Comparison of ENCODE assay signal across 13 cellular contexts in genomic region chr3:41507336-41508062, GRCh38.
A peak's percentile ranks its signal among the peaks of the same experiment; 100 is the strongest.
DNase-seq lines count a peak whose midpoint lies in the region; ATAC-seq and TF ChIP-seq lines count a peak whose summit lies in the region.
"Had no signal": no experiment of that assay in that cellular context is flagged by ENCODE, and none has a peak within 500 bp of the region (broad histone marks: within the 10 kb centered on the region; RNA-seq: fewer than 3 reads in every experiment).

No MANE protein-coding gene starts in this region.

- H3K36me3 ChIP-seq in GM23338 (ENCODE audit: insufficient read depth), result no peaks in the 10 kb centered on the region
- H3K36me3 ChIP-seq in esophagus (ENCODE audit: control insufficient read depth in 2 of 2, insufficient read depth in 2 of 2, low read length in 1 of 2), result no peaks in the 10 kb centered on the region

- H3K79me2 ChIP-seq in GM23338 (replicated peaks; ENCODE audit: insufficient read depth), result no peaks in the 10 kb centered on the region

- TF ChIP-seq CTCF in GM23338 (conservative IDR thresholded peaks at IDR 0.05; ENCODE audit: low read depth in 2 of 2), result no peak
- TF ChIP-seq CTCF in osteocyte (IDR thresholded peaks at IDR 0.05), result no peak

- H3K4me3 Mint-ChIP-seq in GM23338 (no peak overlapping the region), osteocyte (ENCODE audit: unreplicated experiment) (no peak overlapping the region)
- H3K4me3 Mint-ChIP-seq: CD4-positive, alpha-beta T cell had no signal

- no peak overlapping the region for H3K27ac ChIP-seq in GM23338 (ENCODE audit: low read depth)
- H3K27ac ChIP-seq in esophagus (ENCODE audit: low read depth in 2 of 2, low read length in 1 of 2), result peak overlapping the region; percentile 78 to 84

- no peak overlapping the region for H3K27ac Mint-ChIP-seq in GM23338
- peak overlapping the region; percentile 54 for H3K27ac Mint-ChIP-seq in osteocyte (ENCODE audit: unreplicated experiment)
- H3K27ac Mint-ChIP-seq: CD4-positive, alpha-beta T cell had no signal

- 82 to 88% methylated on average over 2 of the region's 2 CpGs for WGBS in esophagus, 2 donors

- H3F3A ChIP-seq in GM23338 (replicated peaks; ENCODE audit: low read depth), result no peaks in the 10 kb centered on the region

- H3K4me1 ChIP-seq in GM23338 (ENCODE audit: insufficient read depth), result no peaks in the 10 kb centered on the region
- peaks cover 0 to 4% of the 10 kb centered on the region in 2 donors for H3K4me1 ChIP-seq in esophagus (ENCODE audit: control insufficient read depth in 2 of 2, insufficient read depth in 2 of 2, low read length in 1 of 2)

- H2AFZ ChIP-seq in GM23338, result no peak overlapping the region

- H4K20me1 ChIP-seq in GM23338 (replicated peaks; ENCODE audit: insufficient read depth), result no peaks in the 10 kb centered on the region

- H3K9me3 Mint-ChIP-seq in GM23338, result peaks cover 4% of the 10 kb centered on the region; the same call in 2 of the 3 replicates
- H3K9me3 Mint-ChIP-seq in osteocyte (ENCODE audit: unreplicated experiment), result peaks cover 32% of the 10 kb centered on the region

- no peak overlapping the region for H3K4me2 ChIP-seq in GM23338

- intact Hi-C loops in posterior cingulate gyrus (cut with DNase I), result no loop called here

- H3K27me3 ChIP-seq in GM23338 (ENCODE audit: insufficient read depth) (no peaks in the 10 kb centered on the region), esophagus (ENCODE audit: control insufficient read depth in 1 of 2, insufficient read depth in 2 of 2, low read length in 2 of 2) (no peaks in the 10 kb centered on the region)

- 0 out of 2 replicates have a peak, but pooled peaks cover 4% of the 10 kb centered on the region for H3K9me2 ChIP-seq in GM23338 (ENCODE audit: insufficient read depth)

- H3K4me1 Mint-ChIP-seq in GM23338 (peaks cover 4% of the 10 kb centered on the region; the same call in 1 of the 3 replicates), osteocyte (ENCODE audit: unreplicated experiment) (peaks cover 17% of the 10 kb centered on the region)

- H3K36me3 Mint-ChIP-seq in GM23338 (ENCODE audit: low read depth) (peaks cover 5% of the 10 kb centered on the region; the same call in 2 of the 3 replicates), osteocyte (ENCODE audit: unreplicated experiment) (no peaks in the 10 kb centered on the region)

- DNase-seq in GM23338 (ENCODE audit: low spot score) (peak; percentile 16), SW480 (ENCODE audit: low spot score) (peak; percentile 23), osteocyte (ENCODE audit: extremely low spot score, unreplicated experiment) (no peak), NCI-H146 treated with DMSO at 0.1 percent for 48 hours (lab: John Stamatoyannopoulos, UW; ENCODE audit: unreplicated experiment) (no peak), RPMI8226 (no peak), posterior cingulate gyrus (no peak), GDM1 (lab: John Stamatoyannopoulos, UW) (no peak)
- DNase-seq: CD4-positive, alpha-beta T cell; DMS79 treated with DMSO at 0.1 percent for 48 hours; GF-D8; NCI-H1930; NCI-H510A had no signal

- ATAC-seq in GM23338, result no peak

- H3K4me3 ChIP-seq in GM23338 (no peak overlapping the region), esophagus (ENCODE audit: low read depth in 1 of 2, low read length in 2 of 2) (no peak overlapping the region)

- H3K9me3 ChIP-seq in esophagus (ENCODE audit: control insufficient read depth in 2 of 2, insufficient read depth in 1 of 2, low read depth in 1 of 2, low read length in 1 of 2), result no peaks in the 10 kb centered on the region

- no peaks in the 10 kb centered on the region for H3K27me3 Mint-ChIP-seq in GM23338 (ENCODE audit: insufficient read depth, low read depth, poor library complexity)
- no peaks in the 10 kb centered on the region for H3K27me3 Mint-ChIP-seq in osteocyte (ENCODE audit: unreplicated experiment)
- H3K27me3 Mint-ChIP-seq: CD4-positive, alpha-beta T cell had no signal

TF ChIP-seq in GM23338, 12 proteins besides CTCF, POLR2A, EP300 and RAD21 (continues in another document):
- TF ChIP-seq POLR2AphosphoS5 (IDR thresholded peaks at IDR 0.05; ENCODE audit: low read depth) (no peak), STAT1 (IDR thresholded peaks at IDR 0.05; ENCODE audit: unreplicated experiment) (no peak), CREB1 (CRISPR knock-in tag; IDR thresholded peaks at IDR 0.05; ENCODE audit: low read depth) (no peak), ZNF462 (CRISPR knock-in tag; IDR thresholded peaks at IDR 0.05) (no peak), NANOG (IDR thresholded peaks at IDR 0.05; ENCODE audit: borderline replicate concordance) (no peak), ZNF331 (CRISPR knock-in tag; IDR thresholded peaks at IDR 0.05; ENCODE audit: low read depth) (no peak), ZNF114 (CRISPR knock-in tag; IDR thresholded peaks at IDR 0.05) (no peak), EZH2 (IDR thresholded peaks at IDR 0.05; ENCODE audit: low read depth, unreplicated experiment) (no peak), EZH2phosphoT487 (IDR thresholded peaks at IDR 0.05; ENCODE audit: unreplicated experiment) (no peak)
- TF ChIP-seq, protein P1, sequence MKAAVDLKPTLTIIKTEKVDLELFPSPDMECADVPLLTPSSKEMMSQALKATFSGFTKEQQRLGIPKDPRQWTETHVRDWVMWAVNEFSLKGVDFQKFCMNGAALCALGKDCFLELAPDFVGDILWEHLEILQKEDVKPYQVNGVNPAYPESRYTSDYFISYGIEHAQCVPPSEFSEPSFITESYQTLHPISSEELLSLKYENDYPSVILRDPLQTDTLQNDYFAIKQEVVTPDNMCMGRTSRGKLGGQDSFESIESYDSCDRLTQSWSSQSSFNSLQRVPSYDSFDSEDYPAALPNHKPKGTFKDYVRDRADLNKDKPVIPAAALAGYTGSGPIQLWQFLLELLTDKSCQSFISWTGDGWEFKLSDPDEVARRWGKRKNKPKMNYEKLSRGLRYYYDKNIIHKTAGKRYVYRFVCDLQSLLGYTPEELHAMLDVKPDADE (IDR thresholded peaks at IDR 0.05), result no peak

Comparison
In these comparisons a context has a peak if more than half of its experiments do, and no peak if none do; other contexts are left out.
1. DNase-seq: peak in GM23338 (single experiment) and SW480 (single experiment); none in osteocyte (single experiment), NCI-H146 treated with DMSO at 0.1 percent for 48 hours (single experiment), RPMI8226 (single experiment), posterior cingulate gyrus (0 of 10) and GDM1 (single experiment).